In genomic region chr21:34859976-34860653, GRCh38 we compare ENCODE assay signal across 3 cellular contexts.
A peak's percentile ranks its signal among the peaks of the same experiment; 100 is the strongest.
TF ChIP-seq lines count a peak whose summit lies in the region.

No MANE protein-coding gene starts in this region.

TF ChIP-seq in A549, 52 proteins besides CTCF, POLR2A, EP300 and RAD21:
- TF ChIP-seq PHF8 (IDR thresholded peaks at IDR 0.05; ENCODE audit: borderline replicate concordance, low read depth): no peak
- TF ChIP-seq FOSL2 (IDR thresholded peaks at IDR 0.05): no peak
- TF ChIP-seq FOSL2 (CRISPR knock-in tag; IDR thresholded peaks at IDR 0.05): peak; percentile 61
- TF ChIP-seq HES2 (IDR thresholded peaks at IDR 0.05): no peak
- no peak for TF ChIP-seq TFCP2L1 (CRISPR knock-in tag; IDR thresholded peaks at IDR 0.05)

TF ChIP-seq in IMR-90, 13 proteins besides CTCF, POLR2A, EP300 and RAD21:
- TF ChIP-seq RFX5 (IDR thresholded peaks at IDR 0.05; ENCODE audit: low read depth, low read length) (no peak), NFE2L2 (IDR thresholded peaks at IDR 0.05; ENCODE audit: low read depth, low read length) (no peak), USF2 (IDR thresholded peaks at IDR 0.05; ENCODE audit: low read depth, low read length) (no peak), MXI1 (IDR thresholded peaks at IDR 0.05; ENCODE audit: borderline replicate concordance, low read depth, low read length) (no peak), MAFK (IDR thresholded peaks at IDR 0.05; ENCODE audit: low read depth, low read length) (no peak), RCOR1 (IDR thresholded peaks at IDR 0.05; ENCODE audit: insufficient replicate concordance, low read length) (no peak), SMC3 (IDR thresholded peaks at IDR 0.05; ENCODE audit: low read depth, low read length) (no peak), FOS (IDR thresholded peaks at IDR 0.05; ENCODE audit: low read depth, low read length) (peak; percentile 52; the same call in 1 of the 2 replicates)

TF ChIP-seq in K562, 482 proteins besides CTCF, POLR2A, EP300 and RAD21:
- TF ChIP-seq CSDE1 (IDR thresholded peaks at IDR 0.05) (no peak), ZNF75A (CRISPR knock-in tag; IDR thresholded peaks at IDR 0.05) (no peak), ILK (tag; IDR thresholded peaks at IDR 0.05; ENCODE audit: borderline replicate concordance, low read depth) (no peak), ATF3 (IDR thresholded peaks at IDR 0.05) (peak; percentile 24; the same call in 1 of the 2 replicates), ATF3 (CRISPR knock-in tag; conservative IDR thresholded peaks at IDR 0.05) (no peak)
TF ChIP-seq in K562: peak in this region for 1.
